24 cellular contexts compared by ENCODE assay signal in genomic region chr9:133454943-133455673, GRCh38.
"Had no signal": no experiment of that assay in that cellular context is flagged by ENCODE, and none has a peak within 500 bp of the region (broad histone marks: within the 10 kb centered on the region; RNA-seq: fewer than 3 reads in every experiment).

No MANE protein-coding gene starts in this region.

- H3K4me1 ChIP-seq: colonic mucosa, prostate gland had no signal

- H3K36me3 ChIP-seq: colonic mucosa, gastrocnemius medialis, neural progenitor cell, prostate gland, right atrium auricular region, thoracic aorta, upper lobe of left lung had no signal

- FAIRE-seq: keratinocyte, urothelium cell line had no signal

- H2AFZ ChIP-seq: neural progenitor cell had no signal

- H3K9ac ChIP-seq: neural progenitor cell had no signal

- H3K4me2 ChIP-seq: neural progenitor cell had no signal

- H3K4me3 ChIP-seq: colonic mucosa, gastrocnemius medialis, neural progenitor cell, prostate gland, right atrium auricular region, skin epidermis, thoracic aorta, tibial nerve, upper lobe of left lung had no signal

- H3K9me3 ChIP-seq: colonic mucosa, gastrocnemius medialis, prostate gland, right atrium auricular region, thoracic aorta, tibial nerve, upper lobe of left lung had no signal

- H3K27ac ChIP-seq: colonic mucosa, epithelial cell of prostate, gastrocnemius medialis, neural progenitor cell, prostate gland, right atrium auricular region, skin epidermis, thoracic aorta, tibial nerve, upper lobe of left lung had no signal

- H3K27me3 ChIP-seq: colonic mucosa, gastrocnemius medialis, right atrium auricular region, tibial nerve, upper lobe of left lung had no signal

- DNase-seq: colonic mucosa; effector CD8-positive, alpha-beta T cell; endodermal cell; foreskin fibroblast; gastrocnemius medialis; head of caudate nucleus; mesenchymal stem cell; naive thymus-derived CD4-positive, alpha-beta T cell; nucleus accumbens; stimulated activated CD4-positive, alpha-beta T cell treated with anti-CD3 and anti-CD28 coated beads, Interleukin-15, amount 100 ng/mL, for 24 hours; stimulated activated CD4-positive, alpha-beta T cell treated with anti-CD3 and anti-CD28 coated beads, Interleukin-2, amount 100 ng/mL, for 48 hours; stimulated activated naive B cell treated with anti-CD40 and anti-IgM and Interleukin-4, amounts not matched to agents 10 μg/mL and 1 μg/mL and 100 μg/mL, for 72 hours; upper lobe of left lung had no signal

- ATAC-seq: esophagus mucosa; gastrocnemius medialis; left lobe of liver; naive thymus-derived CD4-positive, alpha-beta T cell; stimulated activated naive B cell treated with anti-CD40 and anti-IgM and Interleukin-4, amounts not matched to agents 10 μg/mL and 1 μg/mL and 100 μg/mL, for 72 hours had no signal
